1 cellular context compared by ENCODE assay signal in genomic region chr1:116411784-116412479, GRCh38.
TF ChIP-seq lines count a peak whose summit lies in the region.

No MANE protein-coding gene starts in this region.

TF ChIP-seq in IMR-90, 13 proteins besides CTCF, POLR2A, EP300 and RAD21:
- TF ChIP-seq MAZ (IDR thresholded peaks at IDR 0.05; ENCODE audit: borderline replicate concordance, low read depth, low read length), result no peak
- no peak for TF ChIP-seq NFE2L2 (IDR thresholded peaks at IDR 0.05; ENCODE audit: low read depth, low read length)
- TF ChIP-seq CHD1 (IDR thresholded peaks at IDR 0.05; ENCODE audit: low read depth, low read length), result no peak
- TF ChIP-seq BHLHE40 (IDR thresholded peaks at IDR 0.05; ENCODE audit: low read depth, low read length), result no peak
- TF ChIP-seq RCOR1 (IDR thresholded peaks at IDR 0.05; ENCODE audit: insufficient replicate concordance, low read length), result no peak
- TF ChIP-seq RFX5 (IDR thresholded peaks at IDR 0.05; ENCODE audit: low read depth, low read length), result no peak
- no peak for TF ChIP-seq MAFK (IDR thresholded peaks at IDR 0.05; ENCODE audit: low read depth, low read length)
- no peak for TF ChIP-seq MXI1 (IDR thresholded peaks at IDR 0.05; ENCODE audit: borderline replicate concordance, low read depth, low read length)
- TF ChIP-seq SMC3 (IDR thresholded peaks at IDR 0.05; ENCODE audit: low read depth, low read length), result no peak
- TF ChIP-seq ELK1 (IDR thresholded peaks at IDR 0.05; ENCODE audit: borderline replicate concordance, low read depth, low read length), result no peak
- TF ChIP-seq CEBPB (IDR thresholded peaks at IDR 0.05; ENCODE audit: low read depth, low read length), result no peak
- no peak for TF ChIP-seq FOS (IDR thresholded peaks at IDR 0.05; ENCODE audit: low read depth, low read length)
- TF ChIP-seq USF2 (IDR thresholded peaks at IDR 0.05; ENCODE audit: low read depth, low read length), result no peak
